In genomic region chr2:163407296-163407695, GRCh38 we compare ENCODE assay signal across 25 cellular contexts.
DNase-seq lines count a peak whose midpoint lies in the region; ATAC-seq, FAIRE-seq and TF ChIP-seq lines count a peak whose summit lies in the region.
"Had no signal": no experiment of that assay in that cellular context is flagged by ENCODE, and none has a peak within 500 bp of the region (broad histone marks: within the 10 kb centered on the region; RNA-seq: fewer than 3 reads in every experiment).

No MANE protein-coding gene starts in this region.

- H4K20me1 ChIP-seq in H1 (replicated peaks in 1 of 2; ENCODE audit: control insufficient read depth in 1 of 2, insufficient read depth in 2 of 2, low read length in 2 of 2) (no peaks in the 10 kb centered on the region), osteoblast (ENCODE audit: insufficient read depth, low read length) (no peaks in the 10 kb centered on the region)

- no peaks in the 10 kb centered on the region for H3K36me3 ChIP-seq in H1 (ENCODE audit: control insufficient read depth in 2 of 4, insufficient read depth in 4 of 4, low read length in 3 of 4)
- no peaks in the 10 kb centered on the region for H3K36me3 ChIP-seq in osteoblast (ENCODE audit: insufficient read depth, low read length)
- no peaks in the 10 kb centered on the region for H3K36me3 ChIP-seq in gastroesophageal sphincter
- H3K36me3 ChIP-seq: thyroid gland had no signal

- no peak overlapping the region for H2BK5ac ChIP-seq in H1 (ENCODE audit: low read depth, low read length)

- CTCF ChIA-PET in H1 (lab: Charles Lee; ENCODE audit: partially characterized antibody) = interaction anchor here (1.3 kb wide), 1 partner anchor 14 kb away, joined by 4 read pairs; no protein-coding TSS in a partner anchor

- H3K4me2 ChIP-seq in H1 (ENCODE audit: insufficient read depth in 1 of 2, low read depth in 2 of 2, low read length in 2 of 2) (no peak overlapping the region), osteoblast (ENCODE audit: insufficient read depth, low read length) (no peak overlapping the region)
- H3K4me2 ChIP-seq: KMS-11 had no signal

- H2AFZ ChIP-seq in H1 (ENCODE audit: low read length) = peak overlapping the region; percentile 42; the same call in 1 of the 2 replicates
- peak overlapping the region; percentile 36 for H2AFZ ChIP-seq in osteoblast (ENCODE audit: low read length)

- no peak for TF ChIP-seq RAD21 in H1 (IDR thresholded peaks at IDR 0.05 in 1 of 2, conservative IDR thresholded peaks at IDR 0.05 in 1 of 2; ENCODE audit: low read depth in 2 of 2, low read length in 2 of 2)

- no peak overlapping the region for H3K9ac ChIP-seq in H1 (replicated peaks in 1 of 4; ENCODE audit: extremely low read depth in 1 of 4, low read depth in 3 of 4, low read length in 3 of 4)
- H3K9ac ChIP-seq: KMS-11 had no signal

- no peak overlapping the region for H3K56ac ChIP-seq in H1 (replicated peaks; ENCODE audit: insufficient read length, low read depth, low read length)

- H3K27me3 Mint-ChIP-seq in mesothelial cell of epicardium (ENCODE audit: low read depth) = no peaks in the 10 kb centered on the region
- H3K27me3 Mint-ChIP-seq: activated B cell treated with CpG ODN at 0.5 μM for 24 hours; activated CD4-positive, alpha-beta memory T cell treated with anti-CD3 and anti-CD28 coated beads, Interleukin-2, amount 10 ng/mL, durations not matched to agents 7 days and 5 days had no signal

- DNase-seq in DMS53 (lab: John Stamatoyannopoulos, UW) (peak; percentile 67), NCI-H526 treated with DMSO at 0.1 percent for 48 hours (lab: John Stamatoyannopoulos, UW) (peak; percentile 27), H1 (ENCODE audit: low read depth in 1 of 2, low spot score in 2 of 2) (no peak), osteoblast (ENCODE audit: insufficient read length, low spot score, missing footprints) (no peak), cardiac septum (ENCODE audit: low spot score) (no peak), HTR-8/SVneo (ENCODE audit: insufficient read length, low spot score) (no peak), mesothelial cell of epicardium (ENCODE audit: low spot score in 2 of 2, unreplicated experiment in 2 of 2) (no peak)
- DNase-seq: activated B cell treated with CpG ODN at 0.5 μM for 24 hours; activated CD4-positive, alpha-beta memory T cell treated with anti-CD3 and anti-CD28 coated beads, Interleukin-2, amount 10 ng/mL, durations not matched to agents 7 days and 5 days; aorta; left ventricle myocardium superior; NCI-H1092 treated with DMSO at 0.1 percent for 48 hours; NCI-H2081; NCI-H524 treated with DMSO at 0.1 percent for 48 hours; OCI-M1; right cardiac atrium; SIG-M5; stimulated activated CD4-positive, alpha-beta T cell treated with anti-CD3 and anti-CD28 coated beads, Interleukin-1b, Interleukin-23, amount 100 ng/mL, for 48 hours; stimulated activated naive CD4-positive, alpha-beta T cell; thyroid gland had no signal

- no peak overlapping the region for H3K14ac ChIP-seq in H1 (ENCODE audit: insufficient read length)

- TF ChIP-seq EP300 in H1 (IDR thresholded peaks at IDR 0.05; ENCODE audit: borderline replicate concordance in 1 of 2, low read depth in 2 of 2, low read length in 2 of 2) = no peak
- TF ChIP-seq EP300 in gastroesophageal sphincter (IDR thresholded peaks at IDR 0.05) = no peak

- no peaks in the 10 kb centered on the region for H3K36me3 Mint-ChIP-seq in mesothelial cell of epicardium

- TF ChIP-seq CTCF in H1 (IDR thresholded peaks at IDR 0.05; ENCODE audit: control extremely low read depth in 1 of 3, insufficient read depth in 1 of 3, low read depth in 1 of 3, low read length in 3 of 3) (no peak), osteoblast (IDR thresholded peaks at IDR 0.05; ENCODE audit: extremely low read depth, low read depth, low read length) (no peak), gastroesophageal sphincter (IDR thresholded peaks at IDR 0.05) (no peak), mesothelial cell of epicardium (IDR thresholded peaks at IDR 0.05; ENCODE audit: unreplicated experiment) (no peak)

- no peak overlapping the region for H2BK20ac ChIP-seq in H1 (ENCODE audit: low read length)

- H3K79me1 ChIP-seq in H1 (ENCODE audit: low read depth, low read length) = no peaks in the 10 kb centered on the region

- no peaks in the 10 kb centered on the region for H3K79me2 ChIP-seq in H1 (ENCODE audit: control insufficient read depth in 1 of 2, insufficient read depth in 2 of 2, low read length in 2 of 2)
- no peaks in the 10 kb centered on the region for H3K79me2 ChIP-seq in osteoblast (ENCODE audit: insufficient read depth, low read length)

- no peak overlapping the region for H3K27ac Mint-ChIP-seq in mesothelial cell of epicardium
- H3K27ac Mint-ChIP-seq: activated B cell treated with CpG ODN at 0.5 μM for 24 hours; activated CD4-positive, alpha-beta memory T cell treated with anti-CD3 and anti-CD28 coated beads, Interleukin-2, amount 10 ng/mL, durations not matched to agents 7 days and 5 days; T-helper 1 cell treated with Interleukin-12 subunit alpha and Interleukin-12 subunit beta and Interleukin-4 antibody, amounts not matched to agents 30 μg/mL and 1 μg/mL, for 36 hours had no signal

- H3K27ac ChIP-seq in H1 (ENCODE audit: low read depth, low read length) = no peak overlapping the region
- no peak overlapping the region for H3K27ac ChIP-seq in osteoblast (ENCODE audit: low read depth, low read length)
- H3K27ac ChIP-seq in gastroesophageal sphincter = no peak overlapping the region
- H3K27ac ChIP-seq: coronary artery, epithelial cell of prostate, KMS-11, thyroid gland had no signal

- no peak overlapping the region for H2BK12ac ChIP-seq in H1 (ENCODE audit: low read depth, low read length)

- no peak overlapping the region for H3K23ac ChIP-seq in H1 (ENCODE audit: insufficient read length)

- no peak overlapping the region for H3K4me3 Mint-ChIP-seq in mesothelial cell of epicardium
- H3K4me3 Mint-ChIP-seq: activated B cell treated with CpG ODN at 0.5 μM for 24 hours; activated CD4-positive, alpha-beta memory T cell treated with anti-CD3 and anti-CD28 coated beads, Interleukin-2, amount 10 ng/mL, durations not matched to agents 7 days and 5 days; T-helper 1 cell treated with Interleukin-12 subunit alpha and Interleukin-12 subunit beta and Interleukin-4 antibody, amounts not matched to agents 30 μg/mL and 1 μg/mL, for 36 hours had no signal

- H4K91ac ChIP-seq in H1 (replicated peaks; ENCODE audit: insufficient read length, low read length) = no peak overlapping the region

- no peak overlapping the region for H3K18ac ChIP-seq in H1 (ENCODE audit: extremely low read depth, low read length)

- no peak for ATAC-seq in gastroesophageal sphincter
- ATAC-seq: left ventricle myocardium superior, right cardiac atrium had no signal

- no peaks in the 10 kb centered on the region for H3K4me1 ChIP-seq in H1 (replicated peaks in 1 of 4; ENCODE audit: control insufficient read depth in 3 of 4, insufficient read depth in 4 of 4, low read length in 3 of 4)
- no peaks in the 10 kb centered on the region for H3K4me1 ChIP-seq in osteoblast (ENCODE audit: insufficient read depth, low read length)
- no peaks in the 10 kb centered on the region for H3K4me1 ChIP-seq in gastroesophageal sphincter
- H3K4me1 ChIP-seq: thyroid gland had no signal

- no peaks in the 10 kb centered on the region for H3K23me2 ChIP-seq in H1 (ENCODE audit: low read depth, low read length)

- H2AK5ac ChIP-seq in H1 (ENCODE audit: low read depth, low read length) = no peak overlapping the region

- 93% methylated on average over 3 of the region's 3 CpGs; no CpG with 5 or more reads in 1 of the 2 experiments for WGBS in H1 (ENCODE audit: extremely low coverage in 1 of 2, insufficient coverage in 1 of 2, insufficient read length in 1 of 2, insufficient replicate concordance in 2 of 2, low coverage in 1 of 2, low lambda C conversion rate in 2 of 2, missing lambda C conversion rate in 1 of 2), 2 experiments
- WGBS in gastroesophageal sphincter (ENCODE audit: low coverage in 1 of 2), 2 donors = 38 to 70% methylated on average over 1 to 3 of the region's 3 CpGs

- peaks cover 0 to 1% (median 0%) of the 10 kb centered on the region in 4 experiments; a peak in 1 of 7 replicates for H3K27me3 ChIP-seq in H1 (replicated peaks in 1 of 4; ENCODE audit: control insufficient read depth in 3 of 4, extremely low read depth in 1 of 4, insufficient read depth in 3 of 4, low read length in 3 of 4)
- no peaks in the 10 kb centered on the region for H3K27me3 ChIP-seq in osteoblast (ENCODE audit: insufficient read depth, low read length)
- no peaks in the 10 kb centered on the region for H3K27me3 ChIP-seq in gastroesophageal sphincter
- H3K27me3 ChIP-seq: thyroid gland had no signal

- H3K4me1 Mint-ChIP-seq in mesothelial cell of epicardium = no peaks in the 10 kb centered on the region
- H3K4me1 Mint-ChIP-seq: activated CD4-positive, alpha-beta memory T cell treated with anti-CD3 and anti-CD28 coated beads, Interleukin-2, amount 10 ng/mL, durations not matched to agents 7 days and 5 days had no signal

- H3K9me3 ChIP-seq in H1 (ENCODE audit: insufficient read depth in 2 of 2, low read depth in 1 of 2, low read length in 1 of 2) (no peaks in the 10 kb centered on the region), osteoblast (ENCODE audit: low read depth, low read length) (no peaks in the 10 kb centered on the region), gastroesophageal sphincter (no peaks in the 10 kb centered on the region)
- H3K9me3 ChIP-seq: thyroid gland had no signal

- H3K4me3 ChIP-seq in H1 (ENCODE audit: extremely low read depth in 1 of 4, insufficient read depth in 2 of 4, low read depth in 3 of 4, low read length in 4 of 4) (no peak overlapping the region), osteoblast (ENCODE audit: insufficient read depth, low read length) (no peak overlapping the region), gastroesophageal sphincter (no peak overlapping the region)
- H3K4me3 ChIP-seq: coronary artery, thyroid gland had no signal

- no peak for FAIRE-seq in H1 (lab: Jason Lieb, UNC)
- FAIRE-seq in HTR-8/SVneo (lab: Jason Lieb, UNC) = no peak

- no peak overlapping the region for H4K5ac ChIP-seq in H1 (ENCODE audit: insufficient read length, low read depth, low read length)

- intact Hi-C loops in cardiac septum (cut with DNase I) = no loop called here

- no peaks in the 10 kb centered on the region for H3K9me3 Mint-ChIP-seq in mesothelial cell of epicardium
- H3K9me3 Mint-ChIP-seq: T-helper 1 cell treated with Interleukin-12 subunit alpha and Interleukin-12 subunit beta and Interleukin-4 antibody, amounts not matched to agents 30 μg/mL and 1 μg/mL, for 36 hours had no signal

- no peak overlapping the region for H2BK15ac ChIP-seq in H1 (ENCODE audit: low read length)

- no peak overlapping the region for H4K8ac ChIP-seq in H1 (ENCODE audit: extremely low read depth, insufficient read depth, low read length)

- TF ChIP-seq POLR2A in H1 (IDR thresholded peaks at IDR 0.05; ENCODE audit: control extremely low read depth in 1 of 2, low read depth in 2 of 2, low read length in 2 of 2) = no peak
- TF ChIP-seq POLR2A in gastroesophageal sphincter (IDR thresholded peaks at IDR 0.05) = no peak

- no peak overlapping the region for H3K4ac ChIP-seq in H1 (replicated peaks; ENCODE audit: insufficient read length, low read depth, low read length)

- POLR2A ChIA-PET in H1 (lab: Charles Lee; ENCODE audit: partially characterized antibody) = no interaction called here

- H2BK120ac ChIP-seq in H1 (replicated peaks; ENCODE audit: low read depth, low read length) = no peak overlapping the region

TF ChIP-seq in H1, 55 proteins besides CTCF, POLR2A, EP300 and RAD21:
- TF ChIP-seq SP1 (IDR thresholded peaks at IDR 0.05; ENCODE audit: low read depth, low read length) = no peak

Comparison
In these comparisons a context has a peak if more than half of its experiments do, and no peak if none do; other contexts are left out.
1. DNase-seq: peak in DMS53 (single experiment) and NCI-H526 treated with DMSO at 0.1 percent for 48 hours (single experiment); none in H1 (0 of 2), osteoblast (single experiment), cardiac septum (single experiment), HTR-8/SVneo (single experiment) and mesothelial cell of epicardium (0 of 2).